ENCODE assay signal across 18 cellular contexts in genomic region chr7:3082831-3083230, GRCh38. TPM values are rescaled to one million over a fixed set of nuclear protein-coding genes. Genes with fewer than 3 reads are reported as not detected.
DNase-seq lines count a peak whose midpoint lies in the region; ATAC-seq and TF ChIP-seq lines count a peak whose summit lies in the region.
"Had no signal": no experiment of that assay in that cellular context is flagged by ENCODE, and none has a peak within 500 bp of the region (broad histone marks: within the 10 kb centered on the region; RNA-seq: fewer than 3 reads in every experiment).

No MANE protein-coding gene starts in this region.

- H3K27ac Mint-ChIP-seq in chondrocyte (ENCODE audit: unreplicated experiment), result peak overlapping the region; percentile 37
- H3K27ac Mint-ChIP-seq: HFFc6; T-helper 2 cell treated with Interferon-gamma antibody and Interleukin-4, amounts not matched to agents 5 μg/mL and 100 μg/mL, for 36 hours had no signal

- H3K27me3 ChIP-seq in BLaER1, result no peaks in the 10 kb centered on the region

- H3K36me3 Mint-ChIP-seq in chondrocyte (ENCODE audit: low read depth), result no peaks in the 10 kb centered on the region

- H4K20me1 ChIP-seq in BLaER1, result no peaks in the 10 kb centered on the region

- H3K27me3 Mint-ChIP-seq in chondrocyte (ENCODE audit: low read depth), result no peaks in the 10 kb centered on the region

- no peaks in the 10 kb centered on the region for H3K36me3 ChIP-seq in BLaER1

- no peaks in the 10 kb centered on the region for H3K9me3 Mint-ChIP-seq in chondrocyte (ENCODE audit: low read depth)
- H3K9me3 Mint-ChIP-seq: T-helper 2 cell treated with Interferon-gamma antibody and Interleukin-4, amounts not matched to agents 5 μg/mL and 100 μg/mL, for 36 hours had no signal

- no peak for TF ChIP-seq POLR2A in NB4 (IDR thresholded peaks at IDR 0.05; ENCODE audit: extremely low read depth, insufficient read length)

- H3K27ac ChIP-seq in BLaER1, result peak overlapping the region; percentile 56
- H3K27ac ChIP-seq: C4-2B, GM23248 had no signal

- H3K4me1 Mint-ChIP-seq in chondrocyte (ENCODE audit: low read depth), result peaks cover 27% of the 10 kb centered on the region

- no peak overlapping the region for H3K9ac ChIP-seq in BLaER1
- H3K9ac ChIP-seq: GM23248 had no signal

- DNase-seq in ELF-1 (ENCODE audit: low read depth, low spot score) (peak; percentile 25), NB4 (ENCODE audit: low read depth) (peak; percentile 36), chondrocyte (ENCODE audit: low spot score) (no peak), HT-29 (ENCODE audit: low spot score) (no peak)
- DNase-seq: COR-L47, DMS53, GM23248, HFFc6, NCI-H146, NCI-H774, SHP77 treated with DMSO at 0.1 percent for 48 hours had no signal

- TF ChIP-seq CTCF in NB4 (IDR thresholded peaks at IDR 0.05; ENCODE audit: low read depth, low read length) (no peak), chondrocyte (IDR thresholded peaks at IDR 0.05) (no peak)

- peaks cover 40% of the 10 kb centered on the region for H3K9me3 ChIP-seq in BLaER1

- H3K4me3 ChIP-seq in BLaER1 (0 out of 2 replicates have a peak overlapping the region, but pooled peaks have one; percentile 9), NB4 (ENCODE audit: low read depth, low read length) (no peak overlapping the region)
- H3K4me3 ChIP-seq: GM23248 had no signal

- H3K4me3 Mint-ChIP-seq in chondrocyte (ENCODE audit: unreplicated experiment), result no peak overlapping the region
- H3K4me3 Mint-ChIP-seq: HFFc6; T-helper 2 cell treated with Interferon-gamma antibody and Interleukin-4, amounts not matched to agents 5 μg/mL and 100 μg/mL, for 36 hours had no signal

- peak overlapping the region; percentile 63 for H3K4me2 ChIP-seq in BLaER1

- H3K4me1 ChIP-seq in BLaER1, result peaks cover 85% of the 10 kb centered on the region

- no peak for ATAC-seq in HG03135 (IDR thresholded peaks at IDR 0.05; ENCODE audit: unreplicated experiment)
- ATAC-seq in HG02884 (IDR thresholded peaks at IDR 0.05; ENCODE audit: unreplicated experiment), result no peak

RNA-seq across cellular contexts. Expression of gene CARD11, which starts 39.2 kb away (rescaled TPM):
- 0.39 to 1.8 TPM (median 1.7 TPM) in 3 replicates for total RNA-seq in chondrocyte
- not detected in 2 replicates for total RNA-seq in HT-29 (2014; rRNA removed; shearing (Covaris generic))
- total RNA-seq: G401, GM23248, HFFc6, LHCN-M2 had no signal

Comparison
In these comparisons a context has a peak if more than half of its experiments do, and no peak if none do; other contexts are left out.
1. DNase-seq: peak in ELF-1 (single experiment) and NB4 (single experiment); none in chondrocyte (single experiment) and HT-29 (single experiment).